1 cellular context compared by ENCODE assay signal in genomic region chr3:100708989-100709839, GRCh38.
TF ChIP-seq lines count a peak whose summit lies in the region.

TFG (plus strand) TSS chr3:100709494; CDS start chr3:100713686, 4,192 bp downstream.

TF ChIP-seq in K562, 482 proteins besides CTCF, POLR2A, EP300 and RAD21 (continued from another document and continues in another):
- TF ChIP-seq ELK3 (CRISPR knock-in tag; IDR thresholded peaks at IDR 0.05) (no peak), NEUROD1 (IDR thresholded peaks at IDR 0.05; ENCODE audit: borderline replicate concordance, low read depth, low read length, partially characterized antibody) (no peak), ZNF507 (tag; conservative IDR thresholded peaks at IDR 0.05) (no peak), CEBPZ (IDR thresholded peaks at IDR 0.05; ENCODE audit: borderline replicate concordance, low read depth, low read length) (no peak), ZNF583 (CRISPR knock-in tag; IDR thresholded peaks at IDR 0.05) (no peak), BCLAF1 (IDR thresholded peaks at IDR 0.05; ENCODE audit: borderline replicate concordance in 1 of 2, control insufficient read depth in 1 of 2, low read depth in 2 of 2, low read length in 1 of 2) (no peak), ARID3B (CRISPR knock-in tag; IDR thresholded peaks at IDR 0.05; ENCODE audit: borderline replicate concordance) (no peak), ZFP1 (CRISPR knock-in tag; IDR thresholded peaks at IDR 0.05) (no peak), ATF4 (CRISPR knock-in tag; IDR thresholded peaks at IDR 0.05) (no peak), ZNF121 (CRISPR knock-in tag; conservative IDR thresholded peaks at IDR 0.05) (no peak), MIER1 (IDR thresholded peaks at IDR 0.05; ENCODE audit: low read depth) (no peak), ZNF165 (CRISPR knock-in tag; IDR thresholded peaks at IDR 0.05; ENCODE audit: borderline replicate concordance) (no peak), ATF2 (CRISPR knock-in tag; IDR thresholded peaks at IDR 0.05) (no peak), TAF7 (tag; IDR thresholded peaks at IDR 0.05) (no peak), MXI1 (IDR thresholded peaks at IDR 0.05; ENCODE audit: low read depth, low read length) (no peak), NR2C2 (CRISPR knock-in tag; IDR thresholded peaks at IDR 0.05) (no peak), NR2C2 (tag; IDR thresholded peaks at IDR 0.05) (peak; percentile 27; the same call in 1 of the 2 replicates), HMBOX1 (IDR thresholded peaks at IDR 0.05) (no peak), IRF9 (tag; IDR thresholded peaks at IDR 0.05) (no peak), PRDM10 (IDR thresholded peaks at IDR 0.05; ENCODE audit: partially characterized antibody) (peak; percentile 16), ZNF212 (CRISPR knock-in tag; IDR thresholded peaks at IDR 0.05) (no peak), TEAD1 (CRISPR knock-in tag; IDR thresholded peaks at IDR 0.05) (peak; percentile 9 to 64; a peak in 1 of 4 replicates), ARHGAP35 (IDR thresholded peaks at IDR 0.05; ENCODE audit: partially characterized antibody) (no peak), ZNF561 (CRISPR knock-in tag; conservative IDR thresholded peaks at IDR 0.05) (no peak), ZNF384 (IDR thresholded peaks at IDR 0.05; ENCODE audit: low read depth, low read length) (peak; percentile 99), CBX5 (IDR thresholded peaks at IDR 0.05; ENCODE audit: borderline replicate concordance, low read depth) (no peak), KDM1A (IDR thresholded peaks at IDR 0.05) (no peak), HBP1 (CRISPR knock-in tag; IDR thresholded peaks at IDR 0.05) (no peak), ADNP (tag; IDR thresholded peaks at IDR 0.05) (no peak)
